ENCODE assay signal across 8 cellular contexts in genomic region chr6:152450519-152450918, GRCh38.
"Had no signal": no experiment of that assay in that cellular context is flagged by ENCODE, and none has a peak within 500 bp of the region (broad histone marks: within the 10 kb centered on the region; RNA-seq: fewer than 3 reads in every experiment).

No MANE protein-coding gene starts in this region.

- H3K4me3 ChIP-seq: GM12878 had no signal

- FAIRE-seq: G401.6, GM12878, GM12891, GM12892, GM18507, GM19239 had no signal

- DNase-seq: GDM1, GF-D8 had no signal

- ATAC-seq: GM12878 had no signal
